15 cellular contexts compared by ENCODE assay signal in the genomic region with DNA sequence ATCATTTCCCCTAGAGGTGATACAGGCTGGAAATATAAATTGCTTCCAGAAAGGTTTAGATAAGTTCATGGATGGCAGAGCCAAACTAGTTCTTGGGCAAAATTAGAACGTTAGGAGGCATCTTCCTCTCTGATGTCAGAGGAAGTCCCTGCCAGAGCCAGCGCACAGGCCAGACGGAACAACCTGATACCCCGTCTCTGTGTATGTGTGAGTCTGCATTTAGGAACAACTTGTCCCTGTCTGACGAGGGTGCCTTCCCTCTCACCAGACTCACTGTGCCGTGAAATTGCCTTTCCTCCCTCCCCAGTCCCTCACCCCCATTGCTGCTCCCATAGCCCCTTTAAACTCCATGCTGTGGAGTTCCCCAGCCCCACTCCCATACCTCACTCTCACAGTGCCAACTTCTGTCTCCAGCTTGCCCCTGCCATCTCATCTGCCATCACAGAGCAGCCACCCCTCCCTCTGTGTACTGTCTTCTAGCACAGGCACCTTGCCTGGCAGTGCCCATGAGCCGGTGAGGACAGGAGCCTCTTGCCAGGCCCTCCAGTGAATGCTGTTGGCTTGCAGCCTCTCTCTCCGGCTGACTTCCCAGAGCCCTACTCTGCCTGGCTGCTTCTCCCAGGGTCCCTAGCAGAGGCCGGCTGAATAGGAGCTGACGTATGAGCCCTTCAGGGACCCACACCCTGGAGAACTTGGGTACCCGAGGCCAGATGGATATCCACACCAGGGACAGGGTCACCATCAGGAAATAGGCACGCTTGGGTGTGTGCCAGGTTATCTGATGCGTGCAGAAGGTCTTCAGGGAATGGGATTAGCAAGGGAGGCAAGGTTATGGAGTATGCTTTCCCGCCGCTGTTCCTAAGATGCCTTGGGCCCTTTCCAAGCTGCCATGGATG. TPM values are rescaled to one million over a fixed set of nuclear protein-coding genes. Genes with fewer than 3 reads are reported as not detected.
DNase-seq lines count a peak whose midpoint lies in the region; ATAC-seq lines count a peak whose summit lies in the region.
"Had no signal": no experiment of that assay in that cellular context is flagged by ENCODE, and none has a peak within 500 bp of the region (broad histone marks: within the 10 kb centered on the region; RNA-seq: fewer than 3 reads in every experiment).

No MANE protein-coding gene starts in this region.

- H3K4me1 Mint-ChIP-seq in activated naive CD8-positive, alpha-beta T cell treated with anti-CD3 and anti-CD28 coated beads, Interleukin-2, amount 50 U/mL, for 24 hours: no peaks in the 10 kb centered on the region
- H3K4me1 Mint-ChIP-seq: CD8-positive, alpha-beta memory T cell had no signal

- peaks cover 30% of the 10 kb centered on the region for H3K27me3 Mint-ChIP-seq in activated naive CD8-positive, alpha-beta T cell treated with anti-CD3 and anti-CD28 coated beads, Interleukin-2, amount 50 U/mL, for 24 hours

- no peak overlapping the region for H2AFZ ChIP-seq in neuronal stem cell (ENCODE audit: low read length)

- no peaks in the 10 kb centered on the region for H3K9me3 Mint-ChIP-seq in activated naive CD8-positive, alpha-beta T cell treated with anti-CD3 and anti-CD28 coated beads, Interleukin-2, amount 50 U/mL, for 24 hours

- H2BK5ac ChIP-seq in neuronal stem cell (ENCODE audit: low read length): no peak overlapping the region

- no peak overlapping the region for H3K4me3 ChIP-seq in neuronal stem cell (ENCODE audit: low read length in 2 of 2)
- H3K4me3 ChIP-seq: BLaER1 treated with 17β-estradiol and CSF1 and Interleukin-3, amounts not matched to agents 10 nM and 100 nM; SJCRH30 had no signal

- H3K4ac ChIP-seq in neuronal stem cell (ENCODE audit: low read length): no peak overlapping the region

- H4K91ac ChIP-seq in neuronal stem cell (ENCODE audit: low read depth, low read length, poor library complexity): no peak overlapping the region

- H3K4me3 Mint-ChIP-seq in activated naive CD8-positive, alpha-beta T cell treated with anti-CD3 and anti-CD28 coated beads, Interleukin-2, amount 50 U/mL, for 24 hours: no peak overlapping the region
- H3K4me3 Mint-ChIP-seq: CD8-positive, alpha-beta memory T cell had no signal

- H3K18ac ChIP-seq in neuronal stem cell (ENCODE audit: low read length): no peak overlapping the region

- H3K27me3 ChIP-seq in neuronal stem cell (ENCODE audit: control insufficient read depth in 3 of 3, insufficient read depth in 3 of 3, low read depth in 1 of 3, low read length in 3 of 3): peaks cover 0 to 41% (median 0%) of the 10 kb centered on the region in 3 experiments
- H3K27me3 ChIP-seq: SJCRH30 had no signal

- no peak overlapping the region for H2AK5ac ChIP-seq in neuronal stem cell (ENCODE audit: low read depth, low read length)

- H3K36me3 Mint-ChIP-seq in activated naive CD8-positive, alpha-beta T cell treated with anti-CD3 and anti-CD28 coated beads, Interleukin-2, amount 50 U/mL, for 24 hours (ENCODE audit: low read depth): no peaks in the 10 kb centered on the region
- H3K36me3 Mint-ChIP-seq: CD8-positive, alpha-beta memory T cell had no signal

- H3K9me3 ChIP-seq in neuronal stem cell (replicated peaks in 1 of 2; ENCODE audit: control insufficient read depth in 2 of 2, insufficient read depth in 1 of 2, low read depth in 1 of 2, low read length in 2 of 2): no peaks in the 10 kb centered on the region
- H3K9me3 ChIP-seq: BLaER1 treated with 17β-estradiol and CSF1 and Interleukin-3, amounts not matched to agents 10 nM and 100 nM; SJCRH30 had no signal

- H3K23ac ChIP-seq in neuronal stem cell (ENCODE audit: low read depth, low read length, poor library complexity): peak overlapping the region; percentile 8

- no peaks in the 10 kb centered on the region for H3K36me3 ChIP-seq in neuronal stem cell (replicated peaks in 1 of 2; ENCODE audit: control insufficient read depth in 2 of 2, insufficient read depth in 2 of 2, low read length in 2 of 2)
- H3K36me3 ChIP-seq: BLaER1 treated with 17β-estradiol and CSF1 and Interleukin-3, amounts not matched to agents 10 nM and 100 nM; SJCRH30 had no signal

- H3K4me2 ChIP-seq in neuronal stem cell (ENCODE audit: insufficient read depth, low read length, poor library complexity, severe bottlenecking): no peak overlapping the region
- H3K4me2 ChIP-seq: BLaER1 treated with 17β-estradiol and CSF1 and Interleukin-3, amounts not matched to agents 10 nM and 100 nM; KMS-11 had no signal

- H3K9ac ChIP-seq in neuronal stem cell (ENCODE audit: low read depth, low read length, poor library complexity): no peak overlapping the region
- H3K9ac ChIP-seq: BLaER1 treated with 17β-estradiol and CSF1 and Interleukin-3, amounts not matched to agents 10 nM and 100 nM; KMS-11 had no signal

- H3K79me1 ChIP-seq in neuronal stem cell (ENCODE audit: low read depth, low read length): no peaks in the 10 kb centered on the region

- no peak overlapping the region for H3K27ac Mint-ChIP-seq in activated naive CD8-positive, alpha-beta T cell treated with anti-CD3 and anti-CD28 coated beads, Interleukin-2, amount 50 U/mL, for 24 hours
- H3K27ac Mint-ChIP-seq: CD8-positive, alpha-beta memory T cell had no signal

- H4K8ac ChIP-seq in neuronal stem cell (ENCODE audit: low read depth, low read length): no peak overlapping the region

- DNase-seq in DMS79 treated with DMSO at 0.1 percent for 48 hours (lab: John Stamatoyannopoulos, UW) (peak; percentile 71), DMS79 (lab: John Stamatoyannopoulos, UW) (no peak), NCI-H2029 treated with DMSO at 0.1 percent for 48 hours (lab: John Stamatoyannopoulos, UW) (peak; percentile 60), NCI-H82 treated with DMSO at 0.1 percent for 48 hours (lab: John Stamatoyannopoulos, UW; ENCODE audit: unreplicated experiment) (peak; percentile 50), neuronal stem cell (ENCODE audit: low spot score) (no peak)
- no peak for DNase-seq in activated CD4-positive, alpha-beta T cell treated with anti-CD3 and anti-CD28 coated beads for 1 hour
- no peak for DNase-seq in activated naive CD8-positive, alpha-beta T cell treated with anti-CD3 and anti-CD28 coated beads, Interleukin-2, amount 50 U/mL, for 24 hours
- DNase-seq: NK-92 treated with Interleukin-12 subunit alpha and Interleukin-12 subunit beta, amount 100 ng/mL, for 24 hours; SW 1271 had no signal

- H3K14ac ChIP-seq in neuronal stem cell (ENCODE audit: low read length): no peak overlapping the region

- WGBS in neuronal stem cell (ENCODE audit: extremely low coverage in 2 of 2, insufficient read length in 2 of 2, insufficient replicate concordance in 1 of 2), 2 donors: no CpG with 5 or more reads among the region's 15 CpGs

- H2BK120ac ChIP-seq in neuronal stem cell (ENCODE audit: low read depth, low read length): no peak overlapping the region

- peaks cover 0 to 12% of the 10 kb centered on the region in 2 donors for H3K4me1 ChIP-seq in neuronal stem cell (ENCODE audit: control insufficient read depth in 2 of 2, insufficient read depth in 1 of 2, low read depth in 1 of 2, low read length in 2 of 2)
- H3K4me1 ChIP-seq: SJCRH30 had no signal

- H3K27ac ChIP-seq in neuronal stem cell (replicated peaks; ENCODE audit: low read length): no peak overlapping the region
- H3K27ac ChIP-seq: BLaER1 treated with 17β-estradiol and CSF1 and Interleukin-3, amounts not matched to agents 10 nM and 100 nM; KMS-11; SJCRH30 had no signal

- ATAC-seq in GM19467 (IDR thresholded peaks at IDR 0.05; ENCODE audit: unreplicated experiment): no peak
- no peak for ATAC-seq in activated naive CD8-positive, alpha-beta T cell treated with anti-CD3 and anti-CD28 coated beads, Interleukin-2, amount 50 U/mL, for 24 hours

- H2BK12ac ChIP-seq in neuronal stem cell (ENCODE audit: low read length): no peak overlapping the region

- no peak overlapping the region for H2BK15ac ChIP-seq in neuronal stem cell (ENCODE audit: low read length)

RNA-seq across cellular contexts. Expression of a gene that starts 26.7 kb away (rescaled TPM):
- 1.3 TPM for polyA plus RNA-seq in neuronal stem cell (2013, experiment 1 of 2)
- polyA plus RNA-seq in neuronal stem cell (2013, experiment 2 of 2): 1.4 TPM
- polyA plus RNA-seq: CD8-positive, alpha-beta memory T cell; HepG2 had no signal

Comparison
In these comparisons a context has a peak if more than half of its experiments do, and no peak if none do; other contexts are left out.
1. DNase-seq: peak in DMS79 treated with DMSO at 0.1 percent for 48 hours (single experiment), NCI-H2029 treated with DMSO at 0.1 percent for 48 hours (single experiment) and NCI-H82 treated with DMSO at 0.1 percent for 48 hours (single experiment); none in DMS79 (single experiment), neuronal stem cell (single experiment), activated CD4-positive, alpha-beta T cell treated with anti-CD3 and anti-CD28 coated beads for 1 hour (single experiment) and activated naive CD8-positive, alpha-beta T cell treated with anti-CD3 and anti-CD28 coated beads, Interleukin-2, amount 50 U/mL, for 24 hours (single experiment).